Comparison of ENCODE assay signal across 1 cellular context in the genomic region with DNA sequence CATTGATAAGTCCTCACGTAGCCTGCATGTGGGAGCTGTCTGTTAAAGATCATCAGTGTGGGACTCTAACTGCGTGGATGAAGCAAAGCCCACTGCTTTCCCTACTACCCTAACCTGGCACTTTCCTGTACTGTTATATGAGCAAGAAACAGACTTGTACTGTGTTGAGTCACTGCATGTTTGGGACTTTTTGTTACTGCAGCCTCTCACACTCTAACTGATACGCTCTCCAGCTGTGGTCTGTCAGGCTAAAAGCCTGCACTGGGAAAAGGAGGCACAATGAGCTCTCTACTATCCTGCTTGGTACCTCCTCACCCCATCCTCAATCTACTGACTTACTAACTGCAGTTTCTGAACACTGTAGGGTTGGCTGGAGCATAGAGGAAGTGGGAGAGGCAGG.
TF ChIP-seq lines count a peak whose summit lies in the region.

No MANE protein-coding gene starts in this region.

TF ChIP-seq in H1, 55 proteins besides CTCF, POLR2A, EP300 and RAD21 (continued from another document):
- TF ChIP-seq, protein P1, sequence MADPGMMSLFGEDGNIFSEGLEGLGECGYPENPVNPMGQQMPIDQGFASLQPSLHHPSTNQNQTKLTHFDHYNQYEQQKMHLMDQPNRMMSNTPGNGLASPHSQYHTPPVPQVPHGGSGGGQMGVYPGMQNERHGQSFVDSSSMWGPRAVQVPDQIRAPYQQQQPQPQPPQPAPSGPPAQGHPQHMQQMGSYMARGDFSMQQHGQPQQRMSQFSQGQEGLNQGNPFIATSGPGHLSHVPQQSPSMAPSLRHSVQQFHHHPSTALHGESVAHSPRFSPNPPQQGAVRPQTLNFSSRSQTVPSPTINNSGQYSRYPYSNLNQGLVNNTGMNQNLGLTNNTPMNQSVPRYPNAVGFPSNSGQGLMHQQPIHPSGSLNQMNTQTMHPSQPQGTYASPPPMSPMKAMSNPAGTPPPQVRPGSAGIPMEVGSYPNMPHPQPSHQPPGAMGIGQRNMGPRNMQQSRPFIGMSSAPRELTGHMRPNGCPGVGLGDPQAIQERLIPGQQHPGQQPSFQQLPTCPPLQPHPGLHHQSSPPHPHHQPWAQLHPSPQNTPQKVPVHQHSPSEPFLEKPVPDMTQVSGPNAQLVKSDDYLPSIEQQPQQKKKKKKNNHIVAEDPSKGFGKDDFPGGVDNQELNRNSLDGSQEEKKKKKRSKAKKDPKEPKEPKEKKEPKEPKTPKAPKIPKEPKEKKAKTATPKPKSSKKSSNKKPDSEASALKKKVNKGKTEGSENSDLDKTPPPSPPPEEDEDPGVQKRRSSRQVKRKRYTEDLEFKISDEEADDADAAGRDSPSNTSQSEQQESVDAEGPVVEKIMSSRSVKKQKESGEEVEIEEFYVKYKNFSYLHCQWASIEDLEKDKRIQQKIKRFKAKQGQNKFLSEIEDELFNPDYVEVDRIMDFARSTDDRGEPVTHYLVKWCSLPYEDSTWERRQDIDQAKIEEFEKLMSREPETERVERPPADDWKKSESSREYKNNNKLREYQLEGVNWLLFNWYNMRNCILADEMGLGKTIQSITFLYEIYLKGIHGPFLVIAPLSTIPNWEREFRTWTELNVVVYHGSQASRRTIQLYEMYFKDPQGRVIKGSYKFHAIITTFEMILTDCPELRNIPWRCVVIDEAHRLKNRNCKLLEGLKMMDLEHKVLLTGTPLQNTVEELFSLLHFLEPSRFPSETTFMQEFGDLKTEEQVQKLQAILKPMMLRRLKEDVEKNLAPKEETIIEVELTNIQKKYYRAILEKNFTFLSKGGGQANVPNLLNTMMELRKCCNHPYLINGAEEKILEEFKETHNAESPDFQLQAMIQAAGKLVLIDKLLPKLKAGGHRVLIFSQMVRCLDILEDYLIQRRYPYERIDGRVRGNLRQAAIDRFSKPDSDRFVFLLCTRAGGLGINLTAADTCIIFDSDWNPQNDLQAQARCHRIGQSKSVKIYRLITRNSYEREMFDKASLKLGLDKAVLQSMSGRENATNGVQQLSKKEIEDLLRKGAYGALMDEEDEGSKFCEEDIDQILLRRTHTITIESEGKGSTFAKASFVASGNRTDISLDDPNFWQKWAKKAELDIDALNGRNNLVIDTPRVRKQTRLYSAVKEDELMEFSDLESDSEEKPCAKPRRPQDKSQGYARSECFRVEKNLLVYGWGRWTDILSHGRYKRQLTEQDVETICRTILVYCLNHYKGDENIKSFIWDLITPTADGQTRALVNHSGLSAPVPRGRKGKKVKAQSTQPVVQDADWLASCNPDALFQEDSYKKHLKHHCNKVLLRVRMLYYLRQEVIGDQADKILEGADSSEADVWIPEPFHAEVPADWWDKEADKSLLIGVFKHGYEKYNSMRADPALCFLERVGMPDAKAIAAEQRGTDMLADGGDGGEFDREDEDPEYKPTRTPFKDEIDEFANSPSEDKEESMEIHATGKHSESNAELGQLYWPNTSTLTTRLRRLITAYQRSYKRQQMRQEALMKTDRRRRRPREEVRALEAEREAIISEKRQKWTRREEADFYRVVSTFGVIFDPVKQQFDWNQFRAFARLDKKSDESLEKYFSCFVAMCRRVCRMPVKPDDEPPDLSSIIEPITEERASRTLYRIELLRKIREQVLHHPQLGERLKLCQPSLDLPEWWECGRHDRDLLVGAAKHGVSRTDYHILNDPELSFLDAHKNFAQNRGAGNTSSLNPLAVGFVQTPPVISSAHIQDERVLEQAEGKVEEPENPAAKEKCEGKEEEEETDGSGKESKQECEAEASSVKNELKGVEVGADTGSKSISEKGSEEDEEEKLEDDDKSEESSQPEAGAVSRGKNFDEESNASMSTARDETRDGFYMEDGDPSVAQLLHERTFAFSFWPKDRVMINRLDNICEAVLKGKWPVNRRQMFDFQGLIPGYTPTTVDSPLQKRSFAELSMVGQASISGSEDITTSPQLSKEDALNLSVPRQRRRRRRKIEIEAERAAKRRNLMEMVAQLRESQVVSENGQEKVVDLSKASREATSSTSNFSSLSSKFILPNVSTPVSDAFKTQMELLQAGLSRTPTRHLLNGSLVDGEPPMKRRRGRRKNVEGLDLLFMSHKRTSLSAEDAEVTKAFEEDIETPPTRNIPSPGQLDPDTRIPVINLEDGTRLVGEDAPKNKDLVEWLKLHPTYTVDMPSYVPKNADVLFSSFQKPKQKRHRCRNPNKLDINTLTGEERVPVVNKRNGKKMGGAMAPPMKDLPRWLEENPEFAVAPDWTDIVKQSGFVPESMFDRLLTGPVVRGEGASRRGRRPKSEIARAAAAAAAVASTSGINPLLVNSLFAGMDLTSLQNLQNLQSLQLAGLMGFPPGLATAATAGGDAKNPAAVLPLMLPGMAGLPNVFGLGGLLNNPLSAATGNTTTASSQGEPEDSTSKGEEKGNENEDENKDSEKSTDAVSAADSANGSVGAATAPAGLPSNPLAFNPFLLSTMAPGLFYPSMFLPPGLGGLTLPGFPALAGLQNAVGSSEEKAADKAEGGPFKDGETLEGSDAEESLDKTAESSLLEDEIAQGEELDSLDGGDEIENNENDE (IDR thresholded peaks at IDR 0.05; ENCODE audit: insufficient replicate concordance, low read length) = no peak
- TF ChIP-seq RNF2 (IDR thresholded peaks at IDR 0.05; ENCODE audit: borderline replicate concordance, low read depth, low read length, missing control alignments, poor library complexity, severe bottlenecking) (no peak), GABPA (IDR thresholded peaks at IDR 0.05; ENCODE audit: borderline replicate concordance, insufficient read depth, low read length) (no peak), SP2 (IDR thresholded peaks at IDR 0.05; ENCODE audit: low read length) (no peak), POLR2AphosphoS5 (IDR thresholded peaks at IDR 0.05; ENCODE audit: low read depth, low read length) (no peak)
